In genomic region chr18:76121049-76121448, GRCh38 we compare ENCODE assay signal across 30 cellular contexts.
"Had no signal": no experiment of that assay in that cellular context is flagged by ENCODE, and none has a peak within 500 bp of the region (broad histone marks: within the 10 kb centered on the region; RNA-seq: fewer than 3 reads in every experiment).

No MANE protein-coding gene starts in this region.

- H3K4me1 ChIP-seq: gastroesophageal sphincter, pancreas, prostate gland, upper lobe of left lung had no signal

- H3K4me3 Mint-ChIP-seq: activated CD4-positive, alpha-beta T cell treated with anti-CD3 and anti-CD28 coated beads, Interleukin-2, amount 10 ng/mL, durations not matched to agents 7 days and 5 days; activated CD8-positive, alpha-beta T cell treated with anti-CD3 and anti-CD28 coated beads for 36 hours; activated T-cell treated with anti-CD3 and anti-CD28 coated beads, Interleukin-2, amount 50 U/mL, for 4 hours; activated T-helper 17 cell treated with anti-CD3 and anti-CD28 coated beads, Interleukin-2, amount 50 U/mL, for 72 hours; immature natural killer cell; naive B cell; stimulated activated memory B cell treated with anti-CD40 and anti-IgM and Interleukin-4, amounts not matched to agents 10 μg/mL and 1 μg/mL and 100 μg/mL, for 72 hours; stimulated activated naive CD8-positive, alpha-beta T cell treated with anti-CD3 and anti-CD28 coated beads, Interleukin-15, amount 100 ng/mL, for 72 hours; WTC11 had no signal

- H3K4me3 ChIP-seq: gastroesophageal sphincter, pancreas, prostate gland, upper lobe of left lung had no signal

- H3K9me3 Mint-ChIP-seq: activated CD4-positive, alpha-beta T cell treated with anti-CD3 and anti-CD28 coated beads, Interleukin-2, amount 10 ng/mL, durations not matched to agents 7 days and 5 days; activated CD8-positive, alpha-beta T cell treated with anti-CD3 and anti-CD28 coated beads for 36 hours; activated T-cell treated with anti-CD3 and anti-CD28 coated beads, Interleukin-2, amount 50 U/mL, for 4 hours; activated T-helper 17 cell treated with anti-CD3 and anti-CD28 coated beads, Interleukin-2, amount 50 U/mL, for 72 hours had no signal

- ATAC-seq: activated CD8-positive, alpha-beta T cell treated with anti-CD3 and anti-CD28 coated beads for 36 hours; activated T-cell treated with anti-CD3 and anti-CD28 coated beads, Interleukin-2, amount 50 U/mL, for 4 hours; activated T-helper 17 cell treated with anti-CD3 and anti-CD28 coated beads, Interleukin-2, amount 50 U/mL, for 72 hours; gastroesophageal sphincter; left colon; pancreas; sciatic nerve; stimulated activated memory B cell treated with anti-CD40 and anti-IgM and Interleukin-4, amounts not matched to agents 10 μg/mL and 1 μg/mL and 100 μg/mL, for 72 hours; stimulated activated naive CD8-positive, alpha-beta T cell treated with anti-CD3 and anti-CD28 coated beads, Interleukin-15, amount 100 ng/mL, for 72 hours; WTC11 had no signal

- H3K27me3 Mint-ChIP-seq: activated CD4-positive, alpha-beta T cell treated with anti-CD3 and anti-CD28 coated beads, Interleukin-2, amount 10 ng/mL, durations not matched to agents 7 days and 5 days; activated T-helper 17 cell treated with anti-CD3 and anti-CD28 coated beads, Interleukin-2, amount 50 U/mL, for 72 hours; stimulated activated memory B cell treated with anti-CD40 and anti-IgM and Interleukin-4, amounts not matched to agents 10 μg/mL and 1 μg/mL and 100 μg/mL, for 72 hours had no signal

- H3K27ac Mint-ChIP-seq: activated CD4-positive, alpha-beta T cell treated with anti-CD3 and anti-CD28 coated beads, Interleukin-2, amount 10 ng/mL, durations not matched to agents 7 days and 5 days; activated CD8-positive, alpha-beta T cell treated with anti-CD3 and anti-CD28 coated beads for 36 hours; activated T-helper 17 cell treated with anti-CD3 and anti-CD28 coated beads, Interleukin-2, amount 50 U/mL, for 72 hours; immature natural killer cell; naive B cell; stimulated activated memory B cell treated with anti-CD40 and anti-IgM and Interleukin-4, amounts not matched to agents 10 μg/mL and 1 μg/mL and 100 μg/mL, for 72 hours; WTC11 had no signal

- H3K36me3 ChIP-seq: gastroesophageal sphincter, pancreas, prostate gland, upper lobe of left lung had no signal

- H3K27me3 ChIP-seq: gastroesophageal sphincter, pancreas, upper lobe of left lung had no signal

- H3K4me1 Mint-ChIP-seq: activated CD4-positive, alpha-beta T cell treated with anti-CD3 and anti-CD28 coated beads, Interleukin-2, amount 10 ng/mL, durations not matched to agents 7 days and 5 days; activated T-helper 17 cell treated with anti-CD3 and anti-CD28 coated beads, Interleukin-2, amount 50 U/mL, for 72 hours; immature natural killer cell; naive B cell; stimulated activated memory B cell treated with anti-CD40 and anti-IgM and Interleukin-4, amounts not matched to agents 10 μg/mL and 1 μg/mL and 100 μg/mL, for 72 hours; stimulated activated naive CD8-positive, alpha-beta T cell treated with anti-CD3 and anti-CD28 coated beads, Interleukin-15, amount 100 ng/mL, for 72 hours; WTC11 had no signal

- H3K9me3 ChIP-seq: gastroesophageal sphincter, pancreas, prostate gland, upper lobe of left lung had no signal

- H3K27ac ChIP-seq: gastroesophageal sphincter, pancreas, prostate gland, upper lobe of left lung had no signal

- DNase-seq: activated CD4-positive, alpha-beta T cell treated with anti-CD3 and anti-CD28 coated beads for 1 hour; activated CD4-positive, alpha-beta T cell treated with anti-CD3 and anti-CD28 coated beads, Interleukin-2, amount 10 ng/mL, durations not matched to agents 7 days and 5 days; activated CD8-positive, alpha-beta T cell treated with anti-CD3 and anti-CD28 coated beads for 36 hours; activated gamma-delta T cell treated with Interleukin-2 at 50 U/mL for 16 hours; activated naive CD4-positive, alpha-beta T cell treated with anti-CD3 and anti-CD28 coated beads, Interleukin-2, amount 50 U/mL, for 16 hours; activated T-cell treated with anti-CD3 and anti-CD28 coated beads, Interleukin-2, amount 50 U/mL, for 4 hours; amygdala; caudate nucleus; head of caudate nucleus; hypothalamus; immature natural killer cell; kidney; left colon; mammary epithelial cell; naive B cell; pancreas; retina; small intestine; stimulated activated CD4-positive, alpha-beta T cell treated with anti-CD3 and anti-CD28 coated beads, Interleukin-1b, Interleukin-23, amount 100 ng/mL, for 48 hours; stimulated activated CD4-positive, alpha-beta T cell treated with anti-CD3 and anti-CD28 coated beads, Interleukin-4, amount 100 ng/mL, for 4 hours; stimulated activated CD8-positive, alpha-beta memory T cell treated with anti-CD3 and anti-CD28 coated beads, Interleukin-4, amount 100 ng/mL, for 48 hours; stimulated activated naive CD8-positive, alpha-beta T cell treated with anti-CD3 and anti-CD28 coated beads, Interleukin-15, amount 100 ng/mL, for 72 hours; substantia nigra had no signal

- H3K36me3 Mint-ChIP-seq: immature natural killer cell; naive B cell; stimulated activated memory B cell treated with anti-CD40 and anti-IgM and Interleukin-4, amounts not matched to agents 10 μg/mL and 1 μg/mL and 100 μg/mL, for 72 hours; WTC11 had no signal
